Comparison of ENCODE assay signal across 25 cellular contexts in the genomic region with DNA sequence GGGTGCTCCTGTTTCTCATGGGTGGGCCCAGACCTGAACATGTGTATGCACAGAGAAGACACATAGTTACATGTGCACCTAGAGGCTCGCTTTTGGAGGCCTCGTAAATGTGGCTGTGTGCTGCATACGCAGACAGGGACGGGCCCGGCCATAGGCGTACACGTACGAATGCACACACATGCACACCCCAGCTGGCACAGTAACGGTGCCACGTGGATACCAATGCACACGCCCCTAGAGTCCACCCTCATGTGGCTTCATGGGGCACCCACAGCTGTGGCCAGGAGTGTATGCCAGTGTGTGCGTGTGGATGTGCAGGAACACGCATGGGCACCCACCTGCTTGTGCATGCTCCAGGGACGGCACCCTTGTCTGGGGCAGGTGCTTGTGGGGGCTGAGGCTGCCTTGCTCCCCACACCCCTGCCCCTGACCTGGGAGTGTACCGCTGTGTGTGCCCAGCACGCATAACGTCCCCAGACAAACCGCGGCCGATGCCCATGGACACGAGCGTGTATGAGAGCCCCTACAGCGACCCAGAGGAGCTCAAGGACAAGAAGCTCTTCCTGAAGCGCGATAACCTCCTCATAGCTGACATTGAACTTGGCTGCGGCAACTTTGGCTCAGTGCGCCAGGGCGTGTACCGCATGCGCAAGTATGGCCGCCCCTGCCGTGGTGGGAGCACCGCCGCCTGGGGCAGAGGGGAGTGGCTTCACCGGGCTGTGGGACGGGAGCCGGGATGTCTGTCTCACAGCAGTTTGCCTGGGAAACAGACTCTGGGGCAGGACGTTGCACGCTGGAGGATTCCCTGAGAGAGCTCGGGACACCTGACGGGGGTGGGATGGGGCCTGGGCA. TPM values are rescaled to one million over a fixed set of nuclear protein-coding genes. Genes with fewer than 3 reads are reported as not detected.
A peak's percentile ranks its signal among the peaks of the same experiment; 100 is the strongest.
DNase-seq lines count a peak whose midpoint lies in the region; FAIRE-seq and TF ChIP-seq lines count a peak whose summit lies in the region.
"Had no signal": no experiment of that assay in that cellular context is flagged by ENCODE, and none has a peak within 500 bp of the region (broad histone marks: within the 10 kb centered on the region; RNA-seq: fewer than 3 reads in every experiment).

No MANE protein-coding gene starts in this region.

- FAIRE-seq in H1 (lab: Jason Lieb, UNC) = no peak
- FAIRE-seq: astrocyte, D721Med had no signal

- DNase-seq in activated T-cell treated with anti-CD3 and anti-CD28 coated beads, Interleukin-2, amount 50 U/mL, for 1 hour = peak; percentile 13
- no peak for DNase-seq in activated T-cell treated with anti-CD3 and anti-CD28 coated beads, Interleukin-2, amount 50 U/mL, for 48 hours
- DNase-seq in ELF-1 (ENCODE audit: low read depth, low spot score) = peak; percentile 69
- no peak for DNase-seq in H1 (ENCODE audit: low read depth in 1 of 2, low spot score in 2 of 2)
- peak; percentile 71 for DNase-seq in osteoblast (ENCODE audit: insufficient read length, low spot score, missing footprints)
- DNase-seq in ACHN = no peak
- DNase-seq in GM19240 (ENCODE audit: insufficient read length, low spot score) = no peak
- DNase-seq in stimulated activated naive CD4-positive, alpha-beta T cell (lab: John Stamatoyannopoulos, UW) = no peak
- DNase-seq: activated CD4-positive, alpha-beta memory T cell treated with anti-CD3 and anti-CD28 coated beads for 36 hours; activated CD4-positive, alpha-beta T cell treated with anti-CD3 and anti-CD28 coated beads for 1 hour; activated gamma-delta T cell treated with Interleukin-2 at 50 U/mL for 16 hours; CD4-positive, CD25-positive, alpha-beta regulatory T cell; HCEC 1CT; islet precursor cell; Kasumi-1; NCI-H1436 treated with DMSO at 0.1 percent for 48 hours; NCI-H2107; NCI-H748 treated with DMSO at 0.1 percent for 48 hours; SIG-M5; stimulated activated naive B cell treated with anti-CD40 and anti-IgM and Interleukin-4, amounts not matched to agents 10 μg/mL and 1 μg/mL and 100 μg/mL, for 72 hours had no signal

- no peak overlapping the region for H3K9ac ChIP-seq in H1 (replicated peaks in 1 of 4; ENCODE audit: extremely low read depth in 1 of 4, low read depth in 3 of 4, low read length in 3 of 4)

- no peak overlapping the region for H2BK12ac ChIP-seq in H1 (ENCODE audit: low read depth, low read length)

- no peak overlapping the region for H4K91ac ChIP-seq in H1 (replicated peaks; ENCODE audit: insufficient read length, low read length)

- 95% methylated on average over 40 of the region's 41 CpGs; no CpG with 5 or more reads in 1 of the 2 experiments for WGBS in H1 (ENCODE audit: extremely low coverage in 1 of 2, insufficient coverage in 1 of 2, insufficient read length in 1 of 2, insufficient replicate concordance in 2 of 2, low coverage in 1 of 2, low lambda C conversion rate in 2 of 2, missing lambda C conversion rate in 1 of 2), 2 experiments

- in situ Hi-C loops in ACHN (cut with HindIII; ENCODE audit: low pct_ligation_motif_present, low pct_unique_long_range_greater_than_20kb, low sequenced_read_pairs) = no loop called here

- H3K27me3 ChIP-seq in H1 (replicated peaks in 1 of 4; ENCODE audit: control insufficient read depth in 3 of 4, extremely low read depth in 1 of 4, insufficient read depth in 3 of 4, low read length in 3 of 4) = no peaks in the 10 kb centered on the region
- H3K27me3 ChIP-seq in osteoblast (ENCODE audit: insufficient read depth, low read length) = no peaks in the 10 kb centered on the region

- TF ChIP-seq POLR2A in H1 (IDR thresholded peaks at IDR 0.05; ENCODE audit: control extremely low read depth in 1 of 2, low read depth in 2 of 2, low read length in 2 of 2) = no peak

- no peak overlapping the region for H3K18ac ChIP-seq in H1 (ENCODE audit: extremely low read depth, low read length)

- no peak overlapping the region for H3K4ac ChIP-seq in H1 (replicated peaks; ENCODE audit: insufficient read length, low read depth, low read length)

- no peak overlapping the region for H2BK20ac ChIP-seq in H1 (ENCODE audit: low read length)

- no peak overlapping the region for H2BK120ac ChIP-seq in H1 (replicated peaks; ENCODE audit: low read depth, low read length)

- CTCF ChIA-PET in H1 (lab: Charles Lee; ENCODE audit: partially characterized antibody) = interaction anchor here (0.6 to 3.7 kb wide), 3 partner anchors 14 to 40 kb away, joined by 3 to 17 read pairs (median 3); no protein-coding TSS in a partner anchor

- H2BK5ac ChIP-seq in H1 (ENCODE audit: low read depth, low read length) = no peak overlapping the region

- H3K27ac ChIP-seq in H1 (ENCODE audit: low read depth, low read length) (no peak overlapping the region), osteoblast (ENCODE audit: low read depth, low read length) (no peak overlapping the region)
- H3K27ac ChIP-seq: skin epidermis had no signal

- TF ChIP-seq CTCF in H1 (IDR thresholded peaks at IDR 0.05; ENCODE audit: control extremely low read depth in 1 of 3, insufficient read depth in 1 of 3, low read depth in 1 of 3, low read length in 3 of 3) = no peak
- TF ChIP-seq CTCF in osteoblast (IDR thresholded peaks at IDR 0.05; ENCODE audit: extremely low read depth, low read depth, low read length) = no peak

- no peaks in the 10 kb centered on the region for H3K79me2 ChIP-seq in H1 (ENCODE audit: control insufficient read depth in 1 of 2, insufficient read depth in 2 of 2, low read length in 2 of 2)
- no peaks in the 10 kb centered on the region for H3K79me2 ChIP-seq in osteoblast (ENCODE audit: insufficient read depth, low read length)

- H3K23ac ChIP-seq in H1 (ENCODE audit: insufficient read length) = no peak overlapping the region

- no peak overlapping the region for H2BK15ac ChIP-seq in H1 (ENCODE audit: low read length)

- POLR2A ChIA-PET in H1 (lab: Charles Lee; ENCODE audit: partially characterized antibody) = interaction anchor here (1.0 kb wide), 1 partner anchor 7 kb away, joined by 3 read pairs; no protein-coding TSS in a partner anchor

- H4K20me1 ChIP-seq in H1 (replicated peaks in 1 of 2; ENCODE audit: control insufficient read depth in 1 of 2, insufficient read depth in 2 of 2, low read length in 2 of 2) (peaks cover 0 to 2% of the 10 kb centered on the region in 2 experiments), osteoblast (ENCODE audit: insufficient read depth, low read length) (no peaks in the 10 kb centered on the region)

- H2AFZ ChIP-seq in H1 (ENCODE audit: low read length) (no peak overlapping the region), osteoblast (ENCODE audit: low read length) (no peak overlapping the region)

- no peak for TF ChIP-seq RAD21 in H1 (IDR thresholded peaks at IDR 0.05 in 1 of 2, conservative IDR thresholded peaks at IDR 0.05 in 1 of 2; ENCODE audit: low read depth in 2 of 2, low read length in 2 of 2)

- no peak overlapping the region for H4K5ac ChIP-seq in H1 (ENCODE audit: insufficient read length, low read depth, low read length)

- no peak overlapping the region for H2AK5ac ChIP-seq in H1 (ENCODE audit: low read depth, low read length)

- H3K9me3 ChIP-seq in H1 (ENCODE audit: insufficient read depth in 2 of 2, low read depth in 1 of 2, low read length in 1 of 2) (no peaks in the 10 kb centered on the region), osteoblast (ENCODE audit: low read depth, low read length) (no peaks in the 10 kb centered on the region)

- H3K4me2 ChIP-seq in H1 (ENCODE audit: insufficient read depth in 1 of 2, low read depth in 2 of 2, low read length in 2 of 2) (no peak overlapping the region), osteoblast (ENCODE audit: insufficient read depth, low read length) (no peak overlapping the region)

- no peaks in the 10 kb centered on the region for H3K36me3 ChIP-seq in H1 (ENCODE audit: control insufficient read depth in 2 of 4, insufficient read depth in 4 of 4, low read length in 3 of 4)
- no peaks in the 10 kb centered on the region for H3K36me3 ChIP-seq in osteoblast (ENCODE audit: insufficient read depth, low read length)

- H3K14ac ChIP-seq in H1 (ENCODE audit: insufficient read length) = no peak overlapping the region

- no peak for TF ChIP-seq EP300 in H1 (IDR thresholded peaks at IDR 0.05; ENCODE audit: borderline replicate concordance in 1 of 2, low read depth in 2 of 2, low read length in 2 of 2)

- H3K4me3 ChIP-seq in H1 (ENCODE audit: extremely low read depth in 1 of 4, insufficient read depth in 2 of 4, low read depth in 3 of 4, low read length in 4 of 4) = no peak overlapping the region
- no peak overlapping the region for H3K4me3 ChIP-seq in osteoblast (ENCODE audit: insufficient read depth, low read length)

- H3K79me1 ChIP-seq in H1 (ENCODE audit: low read depth, low read length) = no peaks in the 10 kb centered on the region

- no peaks in the 10 kb centered on the region for H3K23me2 ChIP-seq in H1 (ENCODE audit: low read depth, low read length)

- peak overlapping the region; percentile 53; the same call in 1 of the 2 replicates for H4K8ac ChIP-seq in H1 (ENCODE audit: extremely low read depth, insufficient read depth, low read length)

- H3K4me1 ChIP-seq in H1 (replicated peaks in 1 of 4; ENCODE audit: control insufficient read depth in 3 of 4, insufficient read depth in 4 of 4, low read length in 3 of 4) = no peaks in the 10 kb centered on the region
- no peaks in the 10 kb centered on the region for H3K4me1 ChIP-seq in osteoblast (ENCODE audit: insufficient read depth, low read length)

- H3K56ac ChIP-seq in H1 (replicated peaks; ENCODE audit: insufficient read length, low read depth, low read length) = no peak overlapping the region

TF ChIP-seq in H1, 55 proteins besides CTCF, POLR2A, EP300 and RAD21 (continues in another document):
- TF ChIP-seq HDAC2 (IDR thresholded peaks at IDR 0.05; ENCODE audit: borderline replicate concordance in 1 of 2, low read depth in 2 of 2, low read length in 2 of 2) = no peak
- TF ChIP-seq PHF8 (conservative IDR thresholded peaks at IDR 0.05; ENCODE audit: low read depth, low read length) = no peak
- no peak for TF ChIP-seq JUND (IDR thresholded peaks at IDR 0.05; ENCODE audit: low read length)
- TF ChIP-seq RXRA (IDR thresholded peaks at IDR 0.05; ENCODE audit: insufficient read depth, low read depth, low read length) = no peak
- no peak for TF ChIP-seq POLR2AphosphoS5 (IDR thresholded peaks at IDR 0.05; ENCODE audit: low read depth, low read length)
- no peak for TF ChIP-seq SP2 (IDR thresholded peaks at IDR 0.05; ENCODE audit: low read length)
- TF ChIP-seq SUZ12 (IDR thresholded peaks at IDR 0.05; ENCODE audit: low read length) = no peak

RNA-seq across cellular contexts. Expression of a gene that starts 20.9 kb away (rescaled TPM):
- total RNA-seq in H1 (2021; fragmentation: NEBNext Ultra II Directional; extraction: Animal tissue kit (Norgen Biotek cat#: 25700)) = not detected in 2 replicates
- 0.15 and 0.20 TPM in 2 replicates for polyA plus RNA-seq in H1 (2011; rRNA removed)
- polyA plus RNA-seq in H1 (2011; cell fraction: cytosol; rRNA removed) = 0.19 TPM
- polyA plus RNA-seq in H1 (2011; cell fraction: nucleus; rRNA removed) = 0.77 TPM
- 0.13 to 0.35 TPM (median 0.26 TPM) in 4 replicates for polyA plus RNA-seq in H1 (2012, experiment 1 of 2)
- 0.17 TPM for polyA plus RNA-seq in H1 (2012, experiment 2 of 2)
- not detected for polyA plus RNA-seq in H1 (2013, experiment 1 of 2)
- polyA plus RNA-seq in H1 (2013, experiment 2 of 2) = 0.06 TPM
- polyA minus RNA-seq in H1 (2011; rRNA and poly(A)+ RNA removed) = 0.05 TPM in 1 of 2 replicates, not detected in the other
- polyA minus RNA-seq in H1 (2011; cell fraction: cytosol; rRNA and poly(A)+ RNA removed) = not detected
- not detected for polyA minus RNA-seq in H1 (2011; cell fraction: nucleus; rRNA and poly(A)+ RNA removed)
- under 0.01 TPM in 2 replicates for total RNA-seq in osteoblast
- total RNA-seq: A172, fibroblast of villous mesenchyme had no signal

Comparison
In these comparisons a context has a peak if more than half of its experiments do, and no peak if none do; other contexts are left out.
1. DNase-seq: peak in activated T-cell treated with anti-CD3 and anti-CD28 coated beads, Interleukin-2, amount 50 U/mL, for 1 hour (single experiment), ELF-1 (single experiment) and osteoblast (single experiment); none in activated T-cell treated with anti-CD3 and anti-CD28 coated beads, Interleukin-2, amount 50 U/mL, for 48 hours (0 of 2), H1 (0 of 2), ACHN (single experiment), GM19240 (single experiment) and stimulated activated naive CD4-positive, alpha-beta T cell (0 of 6).